In the genomic region with DNA sequence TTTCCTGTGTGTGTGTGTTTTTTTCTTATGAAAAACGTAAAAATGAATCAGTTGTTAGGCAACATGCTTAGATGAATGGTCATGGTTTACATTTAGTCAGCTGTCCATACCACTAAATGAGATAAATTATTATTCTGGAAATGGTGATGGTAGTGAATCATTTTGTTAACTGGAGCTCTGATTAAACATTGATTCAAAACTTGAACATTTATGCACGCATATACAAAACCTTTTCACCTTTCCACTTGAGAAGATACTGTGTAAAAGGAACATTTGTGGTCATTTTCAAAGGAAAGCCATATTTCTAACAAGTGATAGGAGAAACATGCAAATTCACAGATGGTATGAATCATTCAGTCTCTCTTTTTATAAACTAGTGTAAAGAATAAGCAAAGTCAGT, we compare ENCODE assay signal across 11 cellular contexts.
DNase-seq lines count a peak whose midpoint lies in the region; ATAC-seq and TF ChIP-seq lines count a peak whose summit lies in the region.
"Had no signal": no experiment of that assay in that cellular context is flagged by ENCODE, and none has a peak within 500 bp of the region (broad histone marks: within the 10 kb centered on the region; RNA-seq: fewer than 3 reads in every experiment).

No MANE protein-coding gene starts in this region.

- H3K4me1 ChIP-seq in breast epithelium (no peaks in the 10 kb centered on the region), gastroesophageal sphincter (no peaks in the 10 kb centered on the region)
- H3K4me1 ChIP-seq: heart right ventricle had no signal

- no peaks in the 10 kb centered on the region for H3K27me3 ChIP-seq in breast epithelium
- no peaks in the 10 kb centered on the region for H3K27me3 ChIP-seq in gastroesophageal sphincter
- H3K27me3 ChIP-seq: heart right ventricle had no signal

- H3K36me3 ChIP-seq in breast epithelium (no peaks in the 10 kb centered on the region), gastroesophageal sphincter (no peaks in the 10 kb centered on the region)
- H3K36me3 ChIP-seq: heart right ventricle had no signal

- TF ChIP-seq CTCF in MCF 10A (IDR thresholded peaks at IDR 0.05; ENCODE audit: unreplicated experiment) (no peak), breast epithelium (IDR thresholded peaks at IDR 0.05) (no peak), gastroesophageal sphincter (IDR thresholded peaks at IDR 0.05) (no peak)

- H3K4me3 ChIP-seq in breast epithelium (no peak overlapping the region), gastroesophageal sphincter (no peak overlapping the region)
- H3K4me3 ChIP-seq: heart right ventricle had no signal

- H3K9me3 ChIP-seq in breast epithelium (no peaks in the 10 kb centered on the region), gastroesophageal sphincter (no peaks in the 10 kb centered on the region)
- H3K9me3 ChIP-seq: heart right ventricle had no signal

- no TSS peak for BruUV-seq in MCF 10A (replicated peaks; lab: Mats Ljungman, UMichigan)

- no peaks in the 10 kb centered on the region for H3K9me3 Mint-ChIP-seq in MCF 10A (ENCODE audit: unreplicated experiment)

- TF ChIP-seq POLR2A in breast epithelium (IDR thresholded peaks at IDR 0.05) (no peak), gastroesophageal sphincter (IDR thresholded peaks at IDR 0.05) (no peak)

- no peak overlapping the region for H3K4me3 Mint-ChIP-seq in MCF 10A (ENCODE audit: unreplicated experiment)

- WGBS in gastroesophageal sphincter (ENCODE audit: low coverage in 1 of 2), 2 donors: 20 to 34% methylated on average over 2 of the region's 2 CpGs

- no peak overlapping the region for H3K27ac Mint-ChIP-seq in MCF 10A (ENCODE audit: low read depth, unreplicated experiment)

- ATAC-seq in HG03135 (IDR thresholded peaks at IDR 0.05; ENCODE audit: unreplicated experiment) (no peak), gastroesophageal sphincter (no peak)
- ATAC-seq: heart right ventricle had no signal

- TF ChIP-seq EP300 in gastroesophageal sphincter (IDR thresholded peaks at IDR 0.05): no peak

- no peaks in the 10 kb centered on the region for H3K27me3 Mint-ChIP-seq in MCF 10A (ENCODE audit: insufficient read depth, unreplicated experiment)

- DNase-seq in MCF 10A (ENCODE audit: unreplicated experiment): peak; percentile 28
- DNase-seq in breast epithelium (ENCODE audit: low spot score in 2 of 2): no peak
- peak; percentile 1 for DNase-seq in NCI-H460 (ENCODE audit: extremely low read depth, low read depth)
- DNase-seq in epithelial cell of prostate (ENCODE audit: low read depth, low spot score): peak; percentile 76
- DNase-seq in stimulated activated CD4-positive, alpha-beta T cell treated with anti-CD3 and anti-CD28 coated beads, Interleukin-4, amount 100 ng/mL, for 1 hour: no peak
- no peak for DNase-seq in NCI-H446 treated with DMSO at 0.1 percent for 48 hours (lab: John Stamatoyannopoulos, UW)
- DNase-seq: heart right ventricle, Kasumi-1, NCI-H510A had no signal

- intact Hi-C loops in MCF 10A (cut with micrococcal nuclease): no loop called here
- intact Hi-C loops in breast epithelium (cut with DNase I; ENCODE audit: low total_unique reads): no loop called here

- CTCF ChIA-PET in MCF 10A (lab: Yijun Ruan, JAX): no interaction called here

- peaks cover 18% of the 10 kb centered on the region for H3K4me1 Mint-ChIP-seq in MCF 10A (ENCODE audit: insufficient read depth, unreplicated experiment)

- H3K36me3 Mint-ChIP-seq in MCF 10A (ENCODE audit: insufficient read depth, unreplicated experiment): no peaks in the 10 kb centered on the region

- H3K27ac ChIP-seq in breast epithelium (no peak overlapping the region), epithelial cell of prostate (peak overlapping the region; percentile 81), gastroesophageal sphincter (no peak overlapping the region)
- H3K27ac ChIP-seq: heart right ventricle had no signal

- POLR2A ChIA-PET in MCF 10A (lab: Yijun Ruan, JAX): interaction anchor here (1.2 kb wide), 1 partner anchor 8 kb away, joined by 8 read pairs; no protein-coding TSS in a partner anchor

Comparison
In these comparisons a context has a peak if more than half of its experiments do, and no peak if none do; other contexts are left out.
1. DNase-seq: peak in MCF 10A (single experiment), NCI-H460 (single experiment) and epithelial cell of prostate (single experiment); none in breast epithelium (0 of 2), stimulated activated CD4-positive, alpha-beta T cell treated with anti-CD3 and anti-CD28 coated beads, Interleukin-4, amount 100 ng/mL, for 1 hour (single experiment) and NCI-H446 treated with DMSO at 0.1 percent for 48 hours (single experiment).